Comparison of ENCODE assay signal across 29 cellular contexts in the genomic region with DNA sequence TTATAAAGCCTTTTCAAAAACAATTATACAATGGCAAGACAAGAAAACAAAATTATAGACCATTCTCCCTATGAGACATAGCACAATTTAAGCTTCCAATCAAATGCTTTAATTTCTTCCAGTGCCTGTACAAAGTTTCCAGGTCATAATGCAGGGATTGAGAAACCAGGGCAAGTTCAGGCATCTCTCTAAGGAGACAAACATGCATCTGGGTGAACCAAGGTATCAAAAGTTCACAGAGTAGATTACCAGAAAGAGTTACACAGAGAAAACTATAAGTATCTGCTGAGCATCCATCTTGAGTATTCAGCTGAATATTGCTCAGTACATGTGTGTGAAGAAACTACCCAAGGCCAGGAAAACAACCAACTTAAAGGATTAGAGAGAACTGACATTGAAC.
A peak's percentile ranks its signal among the peaks of the same experiment; 100 is the strongest.
DNase-seq lines count a peak whose midpoint lies in the region; ATAC-seq, FAIRE-seq and TF ChIP-seq lines count a peak whose summit lies in the region.
"Had no signal": no experiment of that assay in that cellular context is flagged by ENCODE, and none has a peak within 500 bp of the region (broad histone marks: within the 10 kb centered on the region; RNA-seq: fewer than 3 reads in every experiment).

No MANE protein-coding gene starts in this region.

- H3K4me1 ChIP-seq in RWPE2 (ENCODE audit: insufficient read depth, poor library complexity, severe bottlenecking) (peaks cover 8% of the 10 kb centered on the region), foreskin keratinocyte (no peaks in the 10 kb centered on the region), MM.1S (ENCODE audit: low read length) (no peaks in the 10 kb centered on the region)
- H3K4me1 ChIP-seq in CD8-positive, alpha-beta memory T cell (ENCODE audit: insufficient read depth, low read length): no peaks in the 10 kb centered on the region

- ATAC-seq in RWPE2 (ENCODE audit: low read depth) (peak; percentile 66), foreskin keratinocyte (peak; percentile 76)
- ATAC-seq: GM12878, HCT116 had no signal

- H2AFZ ChIP-seq in MM.1S (ENCODE audit: low read length): no peak overlapping the region

- TF ChIP-seq POLR2A in H54 (IDR thresholded peaks at IDR 0.05; ENCODE audit: low read depth, low read length): no peak

- H3K9me3 Mint-ChIP-seq in CD8-positive, alpha-beta memory T cell: peaks cover 26 to 41% (median 34%) of the 10 kb centered on the region in 5 donors

- peaks cover 0 to 5% (median 0%) of the 10 kb centered on the region in 3 donors for H3K4me1 Mint-ChIP-seq in CD8-positive, alpha-beta memory T cell

- H3F3A ChIP-seq in MM.1S (ENCODE audit: insufficient read depth, low read length): no peaks in the 10 kb centered on the region

- H3K9me3 ChIP-seq in RWPE2 (ENCODE audit: severe bottlenecking) (no peaks in the 10 kb centered on the region), MM.1S (replicated peaks; ENCODE audit: insufficient read depth, low read length) (no peaks in the 10 kb centered on the region)
- H3K9me3 ChIP-seq in CD8-positive, alpha-beta memory T cell (ENCODE audit: low read length): no peaks in the 10 kb centered on the region

- H3K36me3 ChIP-seq in RWPE2 (ENCODE audit: low read depth): no peaks in the 10 kb centered on the region
- H3K36me3 ChIP-seq in CD8-positive, alpha-beta memory T cell (ENCODE audit: insufficient read depth, low read length): no peaks in the 10 kb centered on the region
- no peaks in the 10 kb centered on the region for H3K36me3 ChIP-seq in MM.1S (replicated peaks; ENCODE audit: insufficient read depth, low read length)
- H3K36me3 ChIP-seq: BLaER1 had no signal

- POLR2A ChIA-PET in HEK293T (lab: Yijun Ruan, JAX): no interaction called here
- POLR2A ChIA-PET in CD8-positive, alpha-beta memory T cell (lab: Charles Lee): no interaction called here

- no peak overlapping the region for H3K4me2 ChIP-seq in MM.1S (ENCODE audit: low read depth, low read length)
- H3K4me2 ChIP-seq: BLaER1 had no signal

- CTCF ChIA-PET in HEK293T (lab: Yijun Ruan, JAX): no interaction called here
- CTCF ChIA-PET in CD8-positive, alpha-beta memory T cell (lab: Charles Lee): no interaction called here

- H4K20me1 ChIP-seq in MM.1S (ENCODE audit: insufficient read depth, low read length): no peaks in the 10 kb centered on the region
- H4K20me1 ChIP-seq: BLaER1 had no signal

- no peak overlapping the region for H3K4me3 ChIP-seq in RWPE2 (ENCODE audit: severe bottlenecking)
- H3K4me3 ChIP-seq in epithelial cell of esophagus (ENCODE audit: low read length): no peak overlapping the region
- H3K4me3 ChIP-seq in CD8-positive, alpha-beta memory T cell (ENCODE audit: low read length): no peak overlapping the region
- no peak overlapping the region for H3K4me3 ChIP-seq in MM.1S (ENCODE audit: low read length)
- H3K4me3 ChIP-seq: BLaER1, GM12878, SK-N-MC had no signal

- H3K27me3 ChIP-seq in RWPE2 (ENCODE audit: insufficient read depth, poor library complexity, severe bottlenecking) (no peaks in the 10 kb centered on the region), foreskin keratinocyte (no peaks in the 10 kb centered on the region), MM.1S (replicated peaks; ENCODE audit: insufficient read depth, low read length) (no peaks in the 10 kb centered on the region)
- H3K27me3 ChIP-seq in CD8-positive, alpha-beta memory T cell (ENCODE audit: insufficient read depth, low read length, poor library complexity, severe bottlenecking): no peaks in the 10 kb centered on the region
- H3K27me3 ChIP-seq: BLaER1 had no signal

- H3K27ac ChIP-seq in RWPE2 (ENCODE audit: poor library complexity, severe bottlenecking) (peak overlapping the region; percentile 25), foreskin keratinocyte (peak overlapping the region; percentile 7), MM.1S (ENCODE audit: low read length) (no peak overlapping the region)
- no peak overlapping the region for H3K27ac ChIP-seq in CD8-positive, alpha-beta memory T cell (ENCODE audit: low read depth, low read length)
- H3K27ac ChIP-seq: BLaER1, SK-N-MC had no signal

- no peaks in the 10 kb centered on the region for H3K79me2 ChIP-seq in MM.1S (ENCODE audit: low read length)

- H3K27ac Mint-ChIP-seq in CD8-positive, alpha-beta memory T cell: no peak overlapping the region
- H3K27ac Mint-ChIP-seq: CD4-positive, alpha-beta T cell had no signal

- H3K27me3 Mint-ChIP-seq in CD8-positive, alpha-beta memory T cell: peaks cover 4 to 14% of the 10 kb centered on the region in 2 donors
- H3K27me3 Mint-ChIP-seq: CD4-positive, alpha-beta T cell had no signal

- FAIRE-seq in H54 (lab: Jason Lieb, UNC) (peak; percentile 78), D721Med (lab: Jason Lieb, UNC) (no peak)
- FAIRE-seq: GM12878, H1, HTR-8/SVneo had no signal

- no peak overlapping the region for H3K9ac ChIP-seq in MM.1S (ENCODE audit: low read length)
- H3K9ac ChIP-seq: BLaER1 had no signal

- no peak for DNase-seq in H54 (ENCODE audit: insufficient read length, low spot score)
- no peak for DNase-seq in RWPE2 (ENCODE audit: low spot score)
- peak; percentile 93 for DNase-seq in epithelial cell of esophagus (ENCODE audit: low read depth)
- peak; percentile 73 to 83 for DNase-seq in foreskin keratinocyte
- no peak for DNase-seq in HEK293T (ENCODE audit: extremely low spot score)
- DNase-seq in D721Med (ENCODE audit: insufficient read length, low spot score): no peak
- no peak for DNase-seq in CD8-positive, alpha-beta memory T cell
- DNase-seq in MM.1S: no peak
- DNase-seq: CD4-positive, alpha-beta T cell; COR-L47; DMS79; EL; GDM1; KG1; NCI-H1048; NCI-H1417; NCI-H1694; NCI-H2029 treated with DMSO at 0.1 percent for 48 hours; NCI-H446 treated with DMSO at 0.1 percent for 48 hours; NCI-H526; NCI-H82; NK-92 treated with Interleukin-12 subunit alpha and Interleukin-12 subunit beta, amount 100 ng/mL, for 24 hours; SIG-M5 had no signal

- no peaks in the 10 kb centered on the region for H3K9me2 ChIP-seq in MM.1S (replicated peaks; ENCODE audit: insufficient read depth, low read length)

- no peak overlapping the region for H3K4me3 Mint-ChIP-seq in CD8-positive, alpha-beta memory T cell
- H3K4me3 Mint-ChIP-seq: CD4-positive, alpha-beta T cell had no signal

- peaks cover 1 to 26% (median 2%) of the 10 kb centered on the region in 3 donors for H3K36me3 Mint-ChIP-seq in CD8-positive, alpha-beta memory T cell

- no peak for TF ChIP-seq CTCF in RWPE2 (IDR thresholded peaks at IDR 0.05; ENCODE audit: poor library complexity, severe bottlenecking)
- no peak for TF ChIP-seq CTCF in epithelial cell of esophagus (IDR thresholded peaks at IDR 0.05; ENCODE audit: insufficient read depth, low read depth, low read length, missing control alignments)
- TF ChIP-seq CTCF in foreskin keratinocyte (conservative IDR thresholded peaks at IDR 0.05): no peak
- TF ChIP-seq CTCF in D721Med (IDR thresholded peaks at IDR 0.05; ENCODE audit: insufficient read depth, missing control alignments): no peak
- no peak for TF ChIP-seq CTCF in MM.1S (IDR thresholded peaks at IDR 0.05; ENCODE audit: low read length)

TF ChIP-seq in HEK293T, 16 proteins besides CTCF, POLR2A, EP300 and RAD21:
- TF ChIP-seq BHLHE40 (IDR thresholded peaks at IDR 0.05; ENCODE audit: borderline replicate concordance) (no peak), ZNF384 (IDR thresholded peaks at IDR 0.05) (no peak), L3MBTL2 (conservative IDR thresholded peaks at IDR 0.05) (no peak), HDGF (IDR thresholded peaks at IDR 0.05; ENCODE audit: borderline replicate concordance) (no peak), ARNT (IDR thresholded peaks at IDR 0.05) (no peak), CTBP1 (IDR thresholded peaks at IDR 0.05; ENCODE audit: borderline replicate concordance) (no peak), FOXM1 (IDR thresholded peaks at IDR 0.05; ENCODE audit: borderline replicate concordance) (no peak), SUZ12 (IDR thresholded peaks at IDR 0.05) (no peak), FOXA1 (IDR thresholded peaks at IDR 0.05) (no peak), SP1 (IDR thresholded peaks at IDR 0.05) (no peak), TARDBP (IDR thresholded peaks at IDR 0.05) (no peak), NFRKB (IDR thresholded peaks at IDR 0.05) (no peak), ELF4 (IDR thresholded peaks at IDR 0.05) (no peak), LEF1 (IDR thresholded peaks at IDR 0.05; ENCODE audit: borderline replicate concordance) (no peak), FOXK2 (IDR thresholded peaks at IDR 0.05) (no peak)
- TF ChIP-seq, protein P1, sequence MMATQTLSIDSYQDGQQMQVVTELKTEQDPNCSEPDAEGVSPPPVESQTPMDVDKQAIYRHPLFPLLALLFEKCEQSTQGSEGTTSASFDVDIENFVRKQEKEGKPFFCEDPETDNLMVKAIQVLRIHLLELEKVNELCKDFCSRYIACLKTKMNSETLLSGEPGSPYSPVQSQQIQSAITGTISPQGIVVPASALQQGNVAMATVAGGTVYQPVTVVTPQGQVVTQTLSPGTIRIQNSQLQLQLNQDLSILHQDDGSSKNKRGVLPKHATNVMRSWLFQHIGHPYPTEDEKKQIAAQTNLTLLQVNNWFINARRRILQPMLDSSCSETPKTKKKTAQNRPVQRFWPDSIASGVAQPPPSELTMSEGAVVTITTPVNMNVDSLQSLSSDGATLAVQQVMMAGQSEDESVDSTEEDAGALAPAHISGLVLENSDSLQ (IDR thresholded peaks at IDR 0.05): no peak

Comparison
In these comparisons a context has a peak if more than half of its experiments do, and no peak if none do; other contexts are left out.
1. DNase-seq: peak in epithelial cell of esophagus (single experiment) and foreskin keratinocyte (2 of 2); none in H54 (single experiment), RWPE2 (single experiment), HEK293T (single experiment), D721Med (single experiment), CD8-positive, alpha-beta memory T cell (0 of 5) and MM.1S (single experiment).
2. H3K27ac ChIP-seq: peak in RWPE2 (single experiment) and foreskin keratinocyte (single experiment); none in CD8-positive, alpha-beta memory T cell (single experiment) and MM.1S (single experiment).